In genomic region chr1:27144920-27145661, GRCh38 we compare ENCODE assay signal across 9 cellular contexts. TPM values are rescaled to one million over a fixed set of nuclear protein-coding genes. Genes with fewer than 3 reads are reported as not detected.
DNase-seq lines count a peak whose midpoint lies in the region; ATAC-seq, FAIRE-seq and TF ChIP-seq lines count a peak whose summit lies in the region.
"Had no signal": no experiment of that assay in that cellular context is flagged by ENCODE, and none has a peak within 500 bp of the region (broad histone marks: within the 10 kb centered on the region; RNA-seq: fewer than 3 reads in every experiment).

No MANE protein-coding gene starts in this region.

- H3K27me3 ChIP-seq in HUES6 (ENCODE audit: control insufficient read depth, insufficient read depth, low read length) = no peaks in the 10 kb centered on the region
- H3K27me3 ChIP-seq in K562 (ENCODE audit: control insufficient read depth in 2 of 2, insufficient read depth in 2 of 2, low read length in 2 of 2) = no peaks in the 10 kb centered on the region
- no peaks in the 10 kb centered on the region for H3K27me3 ChIP-seq in testis

- H3K4me2 ChIP-seq in K562 (ENCODE audit: insufficient read depth, low read length) = no peak overlapping the region

- 97% methylated on average over 5 of the region's 5 CpGs for WGBS in K562 (ENCODE audit: insufficient coverage, low coverage, missing lambda C conversion rate)
- 68 to 77% methylated on average over 5 of the region's 5 CpGs for WGBS in testis, 2 donors

- H3K9ac ChIP-seq in HUES6 (ENCODE audit: low read length) = no peak overlapping the region
- H3K9ac ChIP-seq in K562 (ENCODE audit: insufficient read depth in 1 of 2, low read depth in 2 of 2, low read length in 2 of 2) = no peak overlapping the region; a peak in 1 of 4 replicates

- BruUV-seq in K562 (replicated peaks; lab: Mats Ljungman, UMichigan) = no TSS peak

- intact Hi-C loops in K562 (cut with micrococcal nuclease) (no loop called here), testis (cut with DNase I; ENCODE audit: low total_unique reads) (no loop called here)

- CTCF ChIA-PET in K562 (lab: Yijun Ruan, JAX; ENCODE audit: low intra/inter-chr PET ratio) = no interaction called here

- peaks cover 42 to 49% of the 10 kb centered on the region in 2 donors for H3K4me1 Mint-ChIP-seq in stimulated activated naive B cell treated with anti-CD40 and anti-IgM and Interleukin-4, amounts not matched to agents 10 μg/mL and 1 μg/mL and 100 μg/mL, for 72 hours

- no peak for TF ChIP-seq RAD21 in K562 (CRISPR knock-in tag; conservative IDR thresholded peaks at IDR 0.05 in 1 of 2, IDR thresholded peaks at IDR 0.05 in 1 of 2)

- ATAC-seq in K562 = no peak
- no peak for ATAC-seq in stimulated activated naive B cell treated with anti-CD40 and anti-IgM and Interleukin-4, amounts not matched to agents 10 μg/mL and 1 μg/mL and 100 μg/mL, for 72 hours (replicated peaks)
- ATAC-seq in HG02852 (IDR thresholded peaks at IDR 0.05; ENCODE audit: unreplicated experiment) = no peak
- no peak for ATAC-seq in GM19324 (IDR thresholded peaks at IDR 0.05; ENCODE audit: low FRiP score, unreplicated experiment)

- no peak overlapping the region for H2AFZ ChIP-seq in K562 (ENCODE audit: low read depth, low read length)

- DNase-seq in K562 (ENCODE audit: extremely low read depth in 1 of 4, low spot score in 3 of 4) (no peak), iris pigment epithelial cell (ENCODE audit: low read depth) (peak; percentile 82), testis (peak; percentile 26), NCI-H187 treated with DMSO at 0.1 percent for 48 hours (lab: John Stamatoyannopoulos, UW) (no peak)
- DNase-seq in stimulated activated naive B cell treated with anti-CD40 and anti-IgM and Interleukin-4, amounts not matched to agents 10 μg/mL and 1 μg/mL and 100 μg/mL, for 72 hours = no peak
- DNase-seq: NCI-H774 had no signal

- POLR2A ChIA-PET in K562 (lab: Yijun Ruan, JAX) = interaction anchor here (0.6 to 15.5 kb wide), 5 partner anchors 8 to 758 kb away, joined by 3 to 380 read pairs (median 5); partner anchors contain the start of gene SLC9A1

- no peaks in the 10 kb centered on the region for H3K36me3 ChIP-seq in HUES6 (ENCODE audit: control insufficient read depth, insufficient read depth, low read length)
- no peaks in the 10 kb centered on the region for H3K36me3 ChIP-seq in K562 (ENCODE audit: control insufficient read depth, insufficient read depth, low read length)
- no peaks in the 10 kb centered on the region for H3K36me3 ChIP-seq in testis (ENCODE audit: low read depth, missing control alignments)

- H3K9me3 Mint-ChIP-seq in stimulated activated naive B cell treated with anti-CD40 and anti-IgM and Interleukin-4, amounts not matched to agents 10 μg/mL and 1 μg/mL and 100 μg/mL, for 72 hours = no peaks in the 10 kb centered on the region

- in situ Hi-C loops in K562 (cut with MboI) = no loop called here

- no peaks in the 10 kb centered on the region for H4K20me1 ChIP-seq in K562 (replicated peaks; ENCODE audit: control insufficient read depth, insufficient read depth, low read length)

- H3K27ac Mint-ChIP-seq in stimulated activated naive B cell treated with anti-CD40 and anti-IgM and Interleukin-4, amounts not matched to agents 10 μg/mL and 1 μg/mL and 100 μg/mL, for 72 hours = no peak overlapping the region

- TF ChIP-seq POLR2A in K562 (conservative IDR thresholded peaks at IDR 0.05) = no peak
- TF ChIP-seq POLR2A in testis (IDR thresholded peaks at IDR 0.05) = no peak

- FAIRE-seq in K562 (lab: Jason Lieb, UNC) = no peak

- peaks cover 20 to 30% of the 10 kb centered on the region in 2 donors for H3K36me3 Mint-ChIP-seq in stimulated activated naive B cell treated with anti-CD40 and anti-IgM and Interleukin-4, amounts not matched to agents 10 μg/mL and 1 μg/mL and 100 μg/mL, for 72 hours

- no peak overlapping the region for H3K4me3 ChIP-seq in HUES6 (ENCODE audit: low read depth, low read length)
- H3K4me3 ChIP-seq in K562 = no peak overlapping the region
- H3K4me3 ChIP-seq in testis = no peak overlapping the region

- no peak for TF ChIP-seq EP300 in K562 (IDR thresholded peaks at IDR 0.05; ENCODE audit: low read length)

- no peaks in the 10 kb centered on the region for H3K27me3 Mint-ChIP-seq in stimulated activated naive B cell treated with anti-CD40 and anti-IgM and Interleukin-4, amounts not matched to agents 10 μg/mL and 1 μg/mL and 100 μg/mL, for 72 hours

- peaks cover 41% of the 10 kb centered on the region for H3K4me1 ChIP-seq in HUES6 (ENCODE audit: control insufficient read depth, insufficient read depth, low read length)
- H3K4me1 ChIP-seq in K562 (replicated peaks in 1 of 2; ENCODE audit: control insufficient read depth in 2 of 2, insufficient read depth in 2 of 2, low read length in 2 of 2) = peaks cover 13% of the 10 kb centered on the region in 2 experiments
- peaks cover 41% of the 10 kb centered on the region for H3K4me1 ChIP-seq in testis

- H3K9me3 ChIP-seq in HUES6 (ENCODE audit: control insufficient read depth, insufficient read depth, low read depth, low read length) (no peaks in the 10 kb centered on the region), K562 (replicated peaks; ENCODE audit: control insufficient read depth, insufficient read depth, low read depth, low read length) (0 out of 2 replicates have a peak, but pooled peaks cover 4% of the 10 kb centered on the region), testis (no peaks in the 10 kb centered on the region)

- H3K4me3 Mint-ChIP-seq in stimulated activated naive B cell treated with anti-CD40 and anti-IgM and Interleukin-4, amounts not matched to agents 10 μg/mL and 1 μg/mL and 100 μg/mL, for 72 hours = no peak overlapping the region

- H3K27ac ChIP-seq in HUES6 (ENCODE audit: low read depth, low read length) = peak overlapping the region; percentile 42
- peak overlapping the region; percentile 62; the same call in 1 of the 3 replicates for H3K27ac ChIP-seq in K562 (ENCODE audit: extremely low read depth, low read depth, low read length)
- H3K27ac ChIP-seq in testis = peak overlapping the region; percentile 33 to 77

- H3K79me2 ChIP-seq in K562 (ENCODE audit: control insufficient read depth, insufficient read depth, low read length) = peaks cover 13% of the 10 kb centered on the region; the same call in 1 of the 3 replicates

- TF ChIP-seq CTCF in K562 (IDR thresholded peaks at IDR 0.05 in 2 of 3, conservative IDR thresholded peaks at IDR 0.05 in 1 of 3; ENCODE audit: insufficient read depth in 2 of 3, low read depth in 1 of 3, low read length in 3 of 3) (no peak), testis (IDR thresholded peaks at IDR 0.05) (no peak)

- no peaks in the 10 kb centered on the region for H3K9me1 ChIP-seq in K562 (ENCODE audit: control insufficient read depth, insufficient read depth, low read length)

TF ChIP-seq in K562, 482 proteins besides CTCF, POLR2A, EP300 and RAD21 (continues in another document):
- no peak for TF ChIP-seq MYBL2 (IDR thresholded peaks at IDR 0.05; ENCODE audit: low read depth)
- TF ChIP-seq MYBL2 (CRISPR knock-in tag; IDR thresholded peaks at IDR 0.05; ENCODE audit: borderline replicate concordance) = no peak
- peak; percentile 97 for TF ChIP-seq ZNF316 (IDR thresholded peaks at IDR 0.05)
- no peak for TF ChIP-seq KAT2B (IDR thresholded peaks at IDR 0.05; ENCODE audit: low read depth, low read length)
- no peak for TF ChIP-seq DPF2 (IDR thresholded peaks at IDR 0.05)
- no peak for TF ChIP-seq EWSR1 (IDR thresholded peaks at IDR 0.05; ENCODE audit: borderline replicate concordance, low read depth, partially characterized antibody)
- no peak for TF ChIP-seq SMARCA5 (IDR thresholded peaks at IDR 0.05)
- TF ChIP-seq XRCC5 (IDR thresholded peaks at IDR 0.05; ENCODE audit: low read depth, low read length) = no peak
- no peak for TF ChIP-seq ATF4 (CRISPR knock-in tag; IDR thresholded peaks at IDR 0.05)
- TF ChIP-seq EHMT2 (IDR thresholded peaks at IDR 0.05) = no peak
- TF ChIP-seq SIX5 (IDR thresholded peaks at IDR 0.05; ENCODE audit: borderline replicate concordance in 1 of 2, insufficient read depth in 1 of 2, low read depth in 1 of 2, low read length in 2 of 2) = no peak
- no peak for TF ChIP-seq NFE2 (IDR thresholded peaks at IDR 0.05; ENCODE audit: low read depth)
- no peak for TF ChIP-seq HDAC8 (tag; IDR thresholded peaks at IDR 0.05)
- TF ChIP-seq MCM5 (IDR thresholded peaks at IDR 0.05; ENCODE audit: low read depth) = no peak
- no peak for TF ChIP-seq KAT8 (IDR thresholded peaks at IDR 0.05; ENCODE audit: low read depth)
- no peak for TF ChIP-seq POLR2B (IDR thresholded peaks at IDR 0.05; ENCODE audit: low read depth, partially characterized antibody)
- no peak for TF ChIP-seq ZNF282 (CRISPR knock-in tag; IDR thresholded peaks at IDR 0.05)
- TF ChIP-seq EP400 (IDR thresholded peaks at IDR 0.05) = no peak

RNA-seq across cellular contexts. Expression of gene SLC9A1, which starts 9.8 kb away (rescaled TPM):
- total RNA-seq in K562 (2011; cell fraction: chromatin; rRNA removed; ENCODE audit: low replicate concordance) = 17.2 and 40.8 TPM in 2 replicates
- 19.7 and 20.2 TPM in 2 replicates for total RNA-seq in K562 (2011; cell fraction: nucleolus; rRNA removed)
- 24.2 and 34.4 TPM in 2 replicates for total RNA-seq in K562 (2011; cell fraction: nucleoplasm; rRNA removed)
- total RNA-seq in K562 (2014; rRNA removed) = 1.8 and 2.9 TPM in 2 replicates
- total RNA-seq in K562 (2014; rRNA removed; fragmentation: Illumina TruSeq; extraction: Trizol) = 1.1 and 2.0 TPM in 2 replicates
- total RNA-seq in K562 (2015; rRNA removed; fragmentation: Illumina TruSeq; extraction: Trizol) = 3.4 and 3.8 TPM in 2 replicates
- 12.7 and 13.6 TPM in 2 replicates for total RNA-seq in K562 (2021)
- 1.5 and 4.5 TPM in 2 replicates for polyA plus RNA-seq in K562 (2011; rRNA removed)
- polyA plus RNA-seq in K562 (2011; cell fraction: cytosol; rRNA removed) = 2.0 and 4.6 TPM in 2 replicates
- 13.2 and 13.4 TPM in 2 replicates for polyA plus RNA-seq in K562 (2011; cell fraction: nucleus; rRNA removed)
- 11.6 and 12.8 TPM in 2 replicates for polyA plus RNA-seq in K562 (2012)
- 14.4 and 16.6 TPM in 2 replicates for polyA plus RNA-seq in K562 (2014; fragmentation: Illumina TruSeq; extraction: Trizol)
- 1 to 10 TPM in 1 of 2 experiments, under 1 TPM in 1; 0.59 to 1.0 TPM for polyA plus RNA-seq in K562 (2014; fragmentation: Nextera tagmentation; extraction: Ambion mirVana)
- 5.2 and 5.7 TPM in 2 replicates for polyA plus RNA-seq in K562 (2014; rRNA removed)
- polyA minus RNA-seq in K562 (2011; rRNA and poly(A)+ RNA removed) = 3.3 and 3.4 TPM in 2 replicates
- polyA minus RNA-seq in K562 (2011; cell fraction: cytosol; rRNA and poly(A)+ RNA removed) = 4.0 and 7.6 TPM in 2 replicates
- polyA minus RNA-seq in K562 (2011; cell fraction: nucleus; rRNA and poly(A)+ RNA removed) = 3.8 and 5.0 TPM in 2 replicates
- 10 to 100 TPM; 16.8 to 26.4 TPM for total RNA-seq in testis
- polyA plus RNA-seq in testis (ENCODE audit: insufficient read depth, low read depth, low replicate concordance) = 33.5 TPM

Comparison
In these comparisons a context has a peak if more than half of its experiments do, and no peak if none do; other contexts are left out.
1. DNase-seq: peak in iris pigment epithelial cell (single experiment) and testis (single experiment); none in K562 (0 of 4), stimulated activated naive B cell treated with anti-CD40 and anti-IgM and Interleukin-4, amounts not matched to agents 10 μg/mL and 1 μg/mL and 100 μg/mL, for 72 hours (single experiment) and NCI-H187 treated with DMSO at 0.1 percent for 48 hours (single experiment).
2. Peak in every context shown above with its lines, with median percentiles within 50 percentile points of each other: H3K27ac ChIP-seq.